10 cellular contexts compared by ENCODE assay signal in genomic region chr12:7005288-7005687, GRCh38.
"Had no signal": no experiment of that assay in that cellular context is flagged by ENCODE, and none has a peak within 500 bp of the region (broad histone marks: within the 10 kb centered on the region; RNA-seq: fewer than 3 reads in every experiment).

No MANE protein-coding gene starts in this region.

- FAIRE-seq: small intestine had no signal

- H3K4me3 ChIP-seq: lung, tibial nerve had no signal

- H3K27ac ChIP-seq: brain microvascular endothelial cell, tibial nerve had no signal

- H3K9me3 ChIP-seq: tibial nerve had no signal

- ATAC-seq: activated naive CD4-positive, alpha-beta T cell treated with anti-CD3 and anti-CD28 coated beads, Interleukin-2, amount 50 U/mL, for 72 hours; stimulated activated effector memory CD8-positive, alpha-beta T cell treated with anti-CD3 and anti-CD28 coated beads, Interleukin-12 subunit alpha, Interleukin-12 subunit beta, amount 100 ng/mL, for 72 hours had no signal

- DNase-seq: activated effector memory CD4-positive, alpha-beta T cell treated with Interleukin-2 at 50 U/mL for 16 hours; amniotic stem cell; brain microvascular endothelial cell; hypothalamus; midbrain; small intestine had no signal

- H3K4me3 Mint-ChIP-seq: stimulated activated effector memory CD8-positive, alpha-beta T cell treated with anti-CD3 and anti-CD28 coated beads, Interleukin-12 subunit alpha, Interleukin-12 subunit beta, amount 100 ng/mL, for 72 hours had no signal

- H3K36me3 Mint-ChIP-seq: activated naive CD4-positive, alpha-beta T cell treated with anti-CD3 and anti-CD28 coated beads, Interleukin-2, amount 50 U/mL, for 72 hours had no signal

- H3K4me1 ChIP-seq: tibial nerve had no signal

- H3K27me3 ChIP-seq: brain microvascular endothelial cell, tibial nerve had no signal

- H3K27ac Mint-ChIP-seq: activated naive CD4-positive, alpha-beta T cell treated with anti-CD3 and anti-CD28 coated beads, Interleukin-2, amount 50 U/mL, for 72 hours had no signal

- H3K9me3 Mint-ChIP-seq: activated naive CD4-positive, alpha-beta T cell treated with anti-CD3 and anti-CD28 coated beads, Interleukin-2, amount 50 U/mL, for 72 hours; stimulated activated effector memory CD8-positive, alpha-beta T cell treated with anti-CD3 and anti-CD28 coated beads, Interleukin-12 subunit alpha, Interleukin-12 subunit beta, amount 100 ng/mL, for 72 hours had no signal

- H3K36me3 ChIP-seq: brain microvascular endothelial cell had no signal
